ENCODE assay signal across 8 cellular contexts in the genomic region with DNA sequence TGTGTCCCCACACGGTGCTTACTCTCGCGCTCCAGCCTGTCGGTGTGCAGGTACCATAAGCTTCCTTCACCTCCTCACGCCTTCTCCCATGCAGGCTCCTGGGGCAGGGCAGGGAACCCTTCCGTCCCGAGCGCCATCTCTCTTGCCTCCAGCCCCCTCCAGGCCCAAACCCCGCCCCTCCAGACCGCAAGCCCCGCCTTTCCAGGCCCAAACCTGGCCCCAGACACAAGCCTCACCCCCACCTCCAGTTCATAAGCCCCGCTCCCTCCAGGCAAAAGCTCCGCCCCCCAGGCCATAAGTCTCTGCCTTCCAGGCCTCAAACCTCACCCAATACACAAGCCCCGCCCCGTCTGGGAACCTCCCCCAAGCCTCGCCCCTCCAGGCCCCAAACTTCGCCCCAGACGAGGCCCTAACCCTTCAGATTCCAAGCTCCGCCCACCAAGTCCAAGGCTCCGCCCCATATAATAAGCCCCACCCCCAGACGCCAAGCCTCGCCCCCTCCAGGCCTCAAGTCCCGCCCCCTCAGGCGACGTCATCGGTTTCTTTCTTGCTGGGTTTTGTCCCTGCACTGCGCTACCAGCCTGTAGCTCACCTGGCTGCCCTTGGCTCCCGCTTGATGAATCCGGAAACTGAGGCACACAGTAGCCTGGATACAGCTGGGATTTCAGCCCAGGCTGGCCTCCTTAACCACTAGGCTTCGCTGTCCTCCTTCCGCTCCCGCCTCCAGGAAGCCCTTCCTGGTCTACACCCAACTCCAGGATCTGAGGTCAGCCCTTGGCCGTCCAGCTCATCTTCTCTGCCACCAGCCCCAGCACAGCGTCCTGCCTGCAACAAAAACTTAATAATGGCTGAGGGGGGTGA. TPM values are rescaled to one million over a fixed set of nuclear protein-coding genes. Genes with fewer than 3 reads are reported as not detected.
DNase-seq lines count a peak whose midpoint lies in the region; ATAC-seq and TF ChIP-seq lines count a peak whose summit lies in the region.

No MANE protein-coding gene starts in this region.

- no peak overlapping the region for H3K4me3 Mint-ChIP-seq in activated CD4-positive, alpha-beta memory T cell treated with anti-CD3 and anti-CD28 coated beads, Interleukin-2, amount 10 ng/mL, durations not matched to agents 7 days and 5 days
- no peak overlapping the region for H3K4me3 Mint-ChIP-seq in mesothelial cell of epicardium

- peaks cover 0 to 77% (median 17%) of the 10 kb centered on the region in 3 donors for H3K4me1 ChIP-seq in gastroesophageal sphincter

- no peak overlapping the region for H3K4me3 ChIP-seq in gastroesophageal sphincter

- H3K4me1 Mint-ChIP-seq in activated CD4-positive, alpha-beta memory T cell treated with anti-CD3 and anti-CD28 coated beads, Interleukin-2, amount 10 ng/mL, durations not matched to agents 7 days and 5 days = peaks cover 34% of the 10 kb centered on the region
- H3K4me1 Mint-ChIP-seq in mesothelial cell of epicardium = peaks cover 14% of the 10 kb centered on the region

- 11 to 32% methylated on average over 7 to 16 of the region's 34 CpGs for WGBS in gastroesophageal sphincter (ENCODE audit: low coverage in 1 of 2), 2 donors

- peak overlapping the region in 3 of 4 donors; percentile 89 to 94 (median 93) for H3K27ac ChIP-seq in gastroesophageal sphincter

- ATAC-seq in gastroesophageal sphincter = no peak
- ATAC-seq in GM21723 (IDR thresholded peaks at IDR 0.05; ENCODE audit: unreplicated experiment) = no peak
- no peak for ATAC-seq in GM18498 (IDR thresholded peaks at IDR 0.05; ENCODE audit: unreplicated experiment)

- TF ChIP-seq POLR2A in gastroesophageal sphincter (IDR thresholded peaks at IDR 0.05) = no peak

- CTCF ChIA-PET in activated CD4-positive, alpha-beta memory T cell treated with anti-CD3 and anti-CD28 coated beads, Interleukin-2, amount 10 ng/mL, durations not matched to agents 7 days and 5 days (lab: Charles Lee) = interaction anchor here (0.7 to 2.4 kb wide), 3 partner anchors 16 to 143 kb away, joined by 3 to 8 read pairs (median 3); no protein-coding TSS in a partner anchor

- peaks cover 15% of the 10 kb centered on the region for H3K36me3 Mint-ChIP-seq in activated CD4-positive, alpha-beta memory T cell treated with anti-CD3 and anti-CD28 coated beads, Interleukin-2, amount 10 ng/mL, durations not matched to agents 7 days and 5 days (ENCODE audit: low read depth)
- H3K36me3 Mint-ChIP-seq in mesothelial cell of epicardium = peaks cover 4% of the 10 kb centered on the region

- POLR2A ChIA-PET in activated CD4-positive, alpha-beta memory T cell treated with anti-CD3 and anti-CD28 coated beads, Interleukin-2, amount 10 ng/mL, durations not matched to agents 7 days and 5 days (lab: Charles Lee) = interaction anchor here (0.7 to 1.9 kb wide), 8 partner anchors 9 to 179 kb away, joined by 3 to 7 read pairs (median 3); a partner anchor contains a TSS

- no peak for TF ChIP-seq EP300 in gastroesophageal sphincter (IDR thresholded peaks at IDR 0.05)

- DNase-seq in AG08395 (ENCODE audit: low spot score) = peak; percentile 50
- peak in 54 of 76 experiments; percentile 22 to 78 (median 52) for DNase-seq in HUDEP-2 (lab: John Stamatoyannopoulos, UW; ENCODE audit: unreplicated experiment in 76 of 76)
- peak; percentile 71 for DNase-seq in activated CD4-positive, alpha-beta memory T cell treated with anti-CD3 and anti-CD28 coated beads, Interleukin-2, amount 10 ng/mL, durations not matched to agents 7 days and 5 days
- DNase-seq in stimulated activated CD4-positive, alpha-beta T cell treated with anti-CD3 and anti-CD28 coated beads, Interleukin-4, amount 100 ng/mL, for 1 hour = peak; percentile 70
- no peak for DNase-seq in mesothelial cell of epicardium (ENCODE audit: low spot score in 2 of 2, unreplicated experiment in 2 of 2)

- H3K9me3 ChIP-seq in gastroesophageal sphincter = peaks cover 0 to 13% (median 0%) of the 10 kb centered on the region in 3 donors

- peaks cover 3% of the 10 kb centered on the region for H3K9me3 Mint-ChIP-seq in activated CD4-positive, alpha-beta memory T cell treated with anti-CD3 and anti-CD28 coated beads, Interleukin-2, amount 10 ng/mL, durations not matched to agents 7 days and 5 days
- H3K9me3 Mint-ChIP-seq in mesothelial cell of epicardium = no peaks in the 10 kb centered on the region

- H3K27me3 ChIP-seq in gastroesophageal sphincter = no peaks in the 10 kb centered on the region

- TF ChIP-seq CTCF in gastroesophageal sphincter (IDR thresholded peaks at IDR 0.05) (no peak), mesothelial cell of epicardium (IDR thresholded peaks at IDR 0.05; ENCODE audit: unreplicated experiment) (no peak)

- peaks cover 0 to 23% of the 10 kb centered on the region in 2 donors for H3K36me3 ChIP-seq in gastroesophageal sphincter

- no peaks in the 10 kb centered on the region for H3K27me3 Mint-ChIP-seq in activated CD4-positive, alpha-beta memory T cell treated with anti-CD3 and anti-CD28 coated beads, Interleukin-2, amount 10 ng/mL, durations not matched to agents 7 days and 5 days
- no peaks in the 10 kb centered on the region for H3K27me3 Mint-ChIP-seq in mesothelial cell of epicardium (ENCODE audit: low read depth)

- no peak overlapping the region for H3K27ac Mint-ChIP-seq in activated CD4-positive, alpha-beta memory T cell treated with anti-CD3 and anti-CD28 coated beads, Interleukin-2, amount 10 ng/mL, durations not matched to agents 7 days and 5 days
- no peak overlapping the region for H3K27ac Mint-ChIP-seq in mesothelial cell of epicardium

RNA-seq across cellular contexts. Expression of a gene that starts 16.1 kb away (rescaled TPM):
- 100 to 1,000 TPM; 239 to 253 TPM for total RNA-seq in activated CD4-positive, alpha-beta memory T cell treated with anti-CD3 and anti-CD28 coated beads, Interleukin-2, amount 10 ng/mL, durations not matched to agents 7 days and 5 days
- 100 to 1,000 TPM in 3 of 4 donors, 10 to 100 TPM in 1; 98.4 to 195 (median 173) TPM for total RNA-seq in gastroesophageal sphincter
- 92.6 to 97.1 TPM (median 95.9 TPM) in 3 replicates for total RNA-seq in mesothelial cell of epicardium

RNA-seq across cellular contexts. Expression of a gene that starts 19.4 kb away (rescaled TPM):
- 10 to 100 TPM; 55.4 to 57.1 TPM for total RNA-seq in activated CD4-positive, alpha-beta memory T cell treated with anti-CD3 and anti-CD28 coated beads, Interleukin-2, amount 10 ng/mL, durations not matched to agents 7 days and 5 days
- total RNA-seq in gastroesophageal sphincter (100 to 1,000 TPM in 1 of 4 donors, 10 to 100 TPM in 3; 44.0 to 125 (median 59.9) TPM), mesothelial cell of epicardium (112 to 118 TPM (median 114 TPM) in 3 replicates)

Comparison
In these comparisons a context has a peak if more than half of its experiments do, and no peak if none do; other contexts are left out.
1. DNase-seq: peak in AG08395 (single experiment), HUDEP-2 (54 of 76), activated CD4-positive, alpha-beta memory T cell treated with anti-CD3 and anti-CD28 coated beads, Interleukin-2, amount 10 ng/mL, durations not matched to agents 7 days and 5 days (single experiment) and stimulated activated CD4-positive, alpha-beta T cell treated with anti-CD3 and anti-CD28 coated beads, Interleukin-4, amount 100 ng/mL, for 1 hour (single experiment); none in mesothelial cell of epicardium (0 of 2).